8 cellular contexts compared by ENCODE assay signal in genomic region chr14:100159107-100159864, GRCh38. TPM values are rescaled to one million over a fixed set of nuclear protein-coding genes. Genes with fewer than 3 reads are reported as not detected.
DNase-seq lines count a peak whose midpoint lies in the region; ATAC-seq, FAIRE-seq and TF ChIP-seq lines count a peak whose summit lies in the region.

DEGS2 (minus strand) TSS chr14:100159645; CDS start chr14:100159587, 58 bp downstream.

- TF ChIP-seq CTCF in epithelial cell of proximal tubule (conservative IDR thresholded peaks at IDR 0.05; ENCODE audit: low read depth, low read length) (no peak), pancreas (IDR thresholded peaks at IDR 0.05) (no peak)

- no peaks in the 10 kb centered on the region for H3K9me3 ChIP-seq in pancreas

- peaks cover 0 to 10% (median 0%) of the 10 kb centered on the region in 3 donors for H3K4me1 ChIP-seq in pancreas
- H3K4me1 ChIP-seq in urinary bladder (ENCODE audit: insufficient read depth) = peaks cover 2% of the 10 kb centered on the region

- H3K4me3 ChIP-seq in Jurkat, Clone E6-1 (ENCODE audit: low read length) = peak within 1 kb of the TSS; percentile 45
- H3K4me3 ChIP-seq in epithelial cell of proximal tubule (ENCODE audit: low read depth, low read length) (peak within 1 kb of the TSS; percentile 36), pancreas (peak within 1 kb of the TSS; percentile 60 to 85 (median 66)), urinary bladder (ENCODE audit: low read depth, low read length) (peak within 1 kb of the TSS; percentile 39)

- no peaks in the 10 kb centered on the region for H3K36me3 ChIP-seq in pancreas
- no peaks in the 10 kb centered on the region for H3K36me3 ChIP-seq in urinary bladder (ENCODE audit: insufficient read depth)

- 0 to 1% methylated on average over 53 to 93 of the region's 93 CpGs for WGBS in pancreas, 2 donors
- WGBS in urinary bladder = under 1% methylated on average over 91 of the region's 93 CpGs

- H3K27ac ChIP-seq in pancreas (peak within 1 kb of the TSS in 1 of 4 donors; percentile 34), urinary bladder (ENCODE audit: low read depth) (peak within 1 kb of the TSS; percentile 75)

- no peaks in the 10 kb centered on the region for H3K27me3 ChIP-seq in pancreas

- ATAC-seq in pancreas = peak; percentile 91 to 95 (median 93)

- intact Hi-C loops in pancreas (cut with DNase I) = no loop called here

- no peak for FAIRE-seq in pancreas (lab: Jason Lieb, UNC)

- DNase-seq in NCI-H82 (lab: John Stamatoyannopoulos, UW) (peak; percentile 51), NCI-H82 treated with DMSO at 0.1 percent for 48 hours (lab: John Stamatoyannopoulos, UW; ENCODE audit: unreplicated experiment) (no peak), epithelial cell of proximal tubule (ENCODE audit: low read depth) (no peak), pancreas (peak; percentile 57 to 92 (median 77)), NCI-H226 (no peak)
- no peak for DNase-seq in Jurkat, Clone E6-1 (ENCODE audit: low read depth, low spot score)
- peak; percentile 29 to 35 for DNase-seq in activated CD4-positive, alpha-beta T cell treated with anti-CD3 and anti-CD28 coated beads, Interleukin-2, amount 50 U/mL, for 24 hours (ENCODE audit: low read depth in 1 of 2, low spot score in 1 of 2)

RNA-seq across cellular contexts. Expression of gene DEGS2, which starts in this region (rescaled TPM):
- 5.5 TPM for polyA plus RNA-seq in Jurkat, Clone E6-1 (2012; ENCODE audit: insufficient read depth, insufficient read length)
- total RNA-seq in epithelial cell of proximal tubule (0.06 TPM in 1 of 2 replicates, not detected in the other), pancreas (1 to 10 TPM; 2.8 to 7.3 (median 5.3) TPM), urinary bladder (6.5 TPM)
- polyA plus RNA-seq in pancreas (1 to 10 TPM; 1.9 to 3.9 TPM), urinary bladder (6.2 TPM)

Comparison
In these comparisons a context has a peak if more than half of its experiments do, and no peak if none do; other contexts are left out.
1. DNase-seq: peak in NCI-H82 (single experiment), activated CD4-positive, alpha-beta T cell treated with anti-CD3 and anti-CD28 coated beads, Interleukin-2, amount 50 U/mL, for 24 hours (2 of 2) and pancreas (6 of 6); none in NCI-H82 treated with DMSO at 0.1 percent for 48 hours (single experiment), Jurkat, Clone E6-1 (single experiment), epithelial cell of proximal tubule (single experiment) and NCI-H226 (single experiment).
2. Peak in every context shown above with its lines, with median percentiles within 50 percentile points of each other: H3K4me3 ChIP-seq.